In genomic region chr22:48635825-48636224, GRCh38 we compare ENCODE assay signal across 22 cellular contexts.
DNase-seq lines count a peak whose midpoint lies in the region; ATAC-seq, FAIRE-seq and TF ChIP-seq lines count a peak whose summit lies in the region.
"Had no signal": no experiment of that assay in that cellular context is flagged by ENCODE, and none has a peak within 500 bp of the region (broad histone marks: within the 10 kb centered on the region; RNA-seq: fewer than 3 reads in every experiment).

No MANE protein-coding gene starts in this region.

- peak overlapping the region; percentile 66 for H2BK5ac ChIP-seq in neuronal stem cell (ENCODE audit: low read length)

- no peak overlapping the region for H2AFZ ChIP-seq in neuronal stem cell (ENCODE audit: low read length)

- H3K4ac ChIP-seq in neuronal stem cell (ENCODE audit: low read length) = no peak overlapping the region

- ATAC-seq in activated CD8-positive, alpha-beta T cell treated with anti-CD3 and anti-CD28 coated beads for 36 hours = peak; percentile 27
- ATAC-seq in HG02588 (IDR thresholded peaks at IDR 0.05; ENCODE audit: unreplicated experiment) (no peak), HG03025 (IDR thresholded peaks at IDR 0.05; ENCODE audit: low FRiP score, unreplicated experiment) (no peak)
- ATAC-seq: activated T-cell treated with anti-CD3 and anti-CD28 coated beads, Interleukin-2, amount 50 U/mL, for 4 hours; T-cell had no signal

- no peaks in the 10 kb centered on the region for H3K36me3 Mint-ChIP-seq in activated CD8-positive, alpha-beta T cell treated with anti-CD3 and anti-CD28 coated beads for 36 hours (ENCODE audit: low read depth)
- H3K36me3 Mint-ChIP-seq: T-cell had no signal

- H3K9me3 ChIP-seq in neuronal stem cell (replicated peaks in 1 of 2; ENCODE audit: control insufficient read depth in 2 of 2, insufficient read depth in 1 of 2, low read depth in 1 of 2, low read length in 2 of 2) (no peaks in the 10 kb centered on the region), right atrium auricular region (no peaks in the 10 kb centered on the region), small intestine (ENCODE audit: control insufficient read depth, low read depth) (no peaks in the 10 kb centered on the region)
- H3K9me3 ChIP-seq: suprapubic skin had no signal

- H3K36me3 ChIP-seq in neuronal stem cell (replicated peaks in 1 of 2; ENCODE audit: control insufficient read depth in 2 of 2, insufficient read depth in 2 of 2, low read length in 2 of 2) (no peaks in the 10 kb centered on the region), right atrium auricular region (no peaks in the 10 kb centered on the region), small intestine (ENCODE audit: control insufficient read depth in 2 of 2, insufficient read depth in 2 of 2, low read length in 2 of 2) (no peaks in the 10 kb centered on the region)
- H3K36me3 ChIP-seq: suprapubic skin had no signal

- H3K27ac ChIP-seq in neuronal stem cell (replicated peaks; ENCODE audit: low read length) (no peak overlapping the region), right atrium auricular region (no peak overlapping the region), small intestine (ENCODE audit: low read depth in 1 of 2, low read length in 1 of 2) (no peak overlapping the region)
- H3K27ac ChIP-seq: RWPE1, suprapubic skin had no signal

- H3K18ac ChIP-seq in neuronal stem cell (ENCODE audit: low read length) = no peak overlapping the region

- intact Hi-C loops in activated CD8-positive, alpha-beta T cell treated with anti-CD3 and anti-CD28 coated beads for 36 hours (cut with micrococcal nuclease) = no loop called here

- no peak overlapping the region for H2BK120ac ChIP-seq in neuronal stem cell (ENCODE audit: low read depth, low read length)

- no peak for TF ChIP-seq CTCF in activated CD8-positive, alpha-beta T cell treated with anti-CD3 and anti-CD28 coated beads for 36 hours (IDR thresholded peaks at IDR 0.05)
- no peak for TF ChIP-seq CTCF in right atrium auricular region (IDR thresholded peaks at IDR 0.05)

- H3K9ac ChIP-seq in neuronal stem cell (ENCODE audit: low read depth, low read length, poor library complexity) = peak overlapping the region; percentile 27

- H2BK12ac ChIP-seq in neuronal stem cell (ENCODE audit: low read length) = peak overlapping the region; percentile 16

- H3K9me3 Mint-ChIP-seq in activated CD8-positive, alpha-beta T cell treated with anti-CD3 and anti-CD28 coated beads for 36 hours = no peaks in the 10 kb centered on the region
- H3K9me3 Mint-ChIP-seq: activated T-cell treated with anti-CD3 and anti-CD28 coated beads, Interleukin-2, amount 50 U/mL, for 4 hours; T-cell had no signal

- no peak overlapping the region for H2AK5ac ChIP-seq in neuronal stem cell (ENCODE audit: low read depth, low read length)

- H3K4me1 ChIP-seq in neuronal stem cell (ENCODE audit: control insufficient read depth in 2 of 2, insufficient read depth in 1 of 2, low read depth in 1 of 2, low read length in 2 of 2) = peaks cover 0 to 25% of the 10 kb centered on the region in 2 donors
- H3K4me1 ChIP-seq in right atrium auricular region = no peaks in the 10 kb centered on the region
- no peaks in the 10 kb centered on the region for H3K4me1 ChIP-seq in small intestine (ENCODE audit: control insufficient read depth in 2 of 2, insufficient read depth in 1 of 2, low read depth in 1 of 2, low read length in 1 of 2)

- H3K4me3 ChIP-seq in neuronal stem cell (ENCODE audit: low read length in 2 of 2) (no peak overlapping the region), right atrium auricular region (no peak overlapping the region), small intestine (ENCODE audit: low read depth in 1 of 2, low read length in 2 of 2) (no peak overlapping the region)
- H3K4me3 ChIP-seq: suprapubic skin had no signal

- H4K8ac ChIP-seq in neuronal stem cell (ENCODE audit: low read depth, low read length) = no peak overlapping the region

- H3K27ac Mint-ChIP-seq in activated CD8-positive, alpha-beta T cell treated with anti-CD3 and anti-CD28 coated beads for 36 hours = no peak overlapping the region
- H3K27ac Mint-ChIP-seq: B cell, progenitor cell of endocrine pancreas, T-cell had no signal

- no peaks in the 10 kb centered on the region for H3K27me3 Mint-ChIP-seq in activated CD8-positive, alpha-beta T cell treated with anti-CD3 and anti-CD28 coated beads for 36 hours
- H3K27me3 Mint-ChIP-seq: progenitor cell of endocrine pancreas, T-cell had no signal

- H3K79me1 ChIP-seq in neuronal stem cell (ENCODE audit: low read depth, low read length) = peaks cover 26% of the 10 kb centered on the region

- H3K14ac ChIP-seq in neuronal stem cell (ENCODE audit: low read length) = no peak overlapping the region

- H3K4me2 ChIP-seq in neuronal stem cell (ENCODE audit: insufficient read depth, low read length, poor library complexity, severe bottlenecking) = no peak overlapping the region

- CTCF ChIA-PET in activated CD8-positive, alpha-beta T cell treated with anti-CD3 and anti-CD28 coated beads for 36 hours (lab: Charles Lee) = no interaction called here

- no peak overlapping the region for H2BK15ac ChIP-seq in neuronal stem cell (ENCODE audit: low read length)

- H3K27me3 ChIP-seq in neuronal stem cell (ENCODE audit: control insufficient read depth in 3 of 3, insufficient read depth in 3 of 3, low read depth in 1 of 3, low read length in 3 of 3) (no peaks in the 10 kb centered on the region), right atrium auricular region (no peaks in the 10 kb centered on the region), small intestine (ENCODE audit: control insufficient read depth in 2 of 2, insufficient read depth in 2 of 2, low read length in 2 of 2) (no peaks in the 10 kb centered on the region)

- H4K91ac ChIP-seq in neuronal stem cell (ENCODE audit: low read depth, low read length, poor library complexity) = no peak overlapping the region

- POLR2A ChIA-PET in activated CD8-positive, alpha-beta T cell treated with anti-CD3 and anti-CD28 coated beads for 36 hours (lab: Charles Lee) = no interaction called here

- WGBS in neuronal stem cell (ENCODE audit: extremely low coverage in 2 of 2, insufficient read length in 2 of 2, insufficient replicate concordance in 1 of 2), 2 donors = no CpG with 5 or more reads among the region's 10 CpGs
- 6 to 36% (median 11%) methylated on average over 10 of the region's 10 CpGs for WGBS in small intestine, 3 donors

- H3K23ac ChIP-seq in neuronal stem cell (ENCODE audit: low read depth, low read length, poor library complexity) = no peak overlapping the region

- DNase-seq in GF-D8 (lab: John Stamatoyannopoulos, UW) (peak; percentile 2), NCI-H146 treated with DMSO at 0.1 percent for 48 hours (lab: John Stamatoyannopoulos, UW; ENCODE audit: unreplicated experiment) (peak; percentile 56), neuronal stem cell (ENCODE audit: low spot score) (no peak), right atrium auricular region (ENCODE audit: low spot score) (no peak), small intestine (no peak)
- DNase-seq in activated CD8-positive, alpha-beta T cell treated with anti-CD3 and anti-CD28 coated beads for 36 hours = peak; percentile 7
- DNase-seq: activated CD4-positive, alpha-beta T cell treated with anti-CD3 and anti-CD28 coated beads, Interleukin-2, amount 50 U/mL, for 4 hours; activated naive CD4-positive, alpha-beta T cell treated with anti-CD3 and anti-CD28 coated beads, Interleukin-2, amount 50 U/mL, for 16 hours; activated T-cell treated with anti-CD3 and anti-CD28 coated beads, Interleukin-2, amount 50 U/mL, for 4 hours; hippocampal formation; islet precursor cell; NCI-H2171; T-cell had no signal

- H3K4me1 Mint-ChIP-seq in activated CD8-positive, alpha-beta T cell treated with anti-CD3 and anti-CD28 coated beads for 36 hours (ENCODE audit: low read depth) = peaks cover 13% of the 10 kb centered on the region

- no peak overlapping the region for H3K4me3 Mint-ChIP-seq in activated CD8-positive, alpha-beta T cell treated with anti-CD3 and anti-CD28 coated beads for 36 hours
- H3K4me3 Mint-ChIP-seq: activated T-cell treated with anti-CD3 and anti-CD28 coated beads, Interleukin-2, amount 50 U/mL, for 4 hours; B cell; T-cell had no signal

- no peak for FAIRE-seq in small intestine (lab: Jason Lieb, UNC)
- FAIRE-seq: colon, endometrium, GM12892 had no signal

Comparison
In these comparisons a context has a peak if more than half of its experiments do, and no peak if none do; other contexts are left out.
1. DNase-seq: peak in GF-D8 (single experiment), NCI-H146 treated with DMSO at 0.1 percent for 48 hours (single experiment) and activated CD8-positive, alpha-beta T cell treated with anti-CD3 and anti-CD28 coated beads for 36 hours (single experiment); none in neuronal stem cell (single experiment), right atrium auricular region (single experiment) and small intestine (single experiment).